Comparison of ENCODE assay signal across 8 cellular contexts in genomic region chr19:39969681-39970423, GRCh38. TPM values are rescaled to one million over a fixed set of nuclear protein-coding genes. Genes with fewer than 3 reads are reported as not detected.
DNase-seq lines count a peak whose midpoint lies in the region; ATAC-seq, FAIRE-seq and TF ChIP-seq lines count a peak whose summit lies in the region.

No MANE protein-coding gene starts in this region.

- H3K4me3 ChIP-seq in H7 (ENCODE audit: insufficient read depth, low read depth, low read length): peak overlapping the region; percentile 86
- peak overlapping the region; percentile 72 for H3K4me3 ChIP-seq in fibroblast of villous mesenchyme (ENCODE audit: low read depth, low read length)
- peak overlapping the region; percentile 80 for H3K4me3 ChIP-seq in skeletal muscle satellite cell (ENCODE audit: low read length)

- peak overlapping the region; percentile 94 for H3K27ac ChIP-seq in VCaP

- FAIRE-seq in RCC 7860 (lab: Jason Lieb, UNC): no peak

- DNase-seq in H7: no peak
- DNase-seq in fibroblast of villous mesenchyme (ENCODE audit: low read depth): peak; percentile 14
- no peak for DNase-seq in RCC 7860 (ENCODE audit: low spot score)
- DNase-seq in SK-N-DZ (ENCODE audit: low spot score): no peak
- DNase-seq in GM13976 (ENCODE audit: low spot score): no peak

- peaks cover 19% of the 10 kb centered on the region for H3K4me1 ChIP-seq in skeletal muscle satellite cell (ENCODE audit: control insufficient read depth, insufficient read depth, low read length)

- in situ Hi-C loops in GM13976 (cut with MboI; ENCODE audit: low sequenced_read_pairs, unreplicated experiment): no loop called here

- peak overlapping the region; percentile 85 for H3K9ac ChIP-seq in skeletal muscle satellite cell (ENCODE audit: low read depth, low read length)

- H3K36me3 ChIP-seq in H7 (replicated peaks; ENCODE audit: control insufficient read depth, insufficient read depth, low read length): peaks cover 23% of the 10 kb centered on the region
- peaks cover 24% of the 10 kb centered on the region for H3K36me3 ChIP-seq in skeletal muscle satellite cell (ENCODE audit: insufficient read depth, low read length)

- H3K4me2 ChIP-seq in skeletal muscle satellite cell (ENCODE audit: low read length): peak overlapping the region; percentile 85

- no peaks in the 10 kb centered on the region for H3K9me3 ChIP-seq in skeletal muscle satellite cell (replicated peaks; ENCODE audit: low read length)

- TF ChIP-seq CTCF in VCaP (conservative IDR thresholded peaks at IDR 0.05) (no peak), fibroblast of villous mesenchyme (IDR thresholded peaks at IDR 0.05; ENCODE audit: insufficient read depth, low read depth, low read length) (no peak), GM13976 (IDR thresholded peaks at IDR 0.05; ENCODE audit: borderline replicate concordance, control extremely low read depth, extremely low read depth, insufficient read depth, missing control alignments) (no peak)

- no peak for ATAC-seq in HG02870 (IDR thresholded peaks at IDR 0.05; ENCODE audit: unreplicated experiment)

- H3K27me3 ChIP-seq in H7 (ENCODE audit: control insufficient read depth, insufficient read depth, low read length): no peaks in the 10 kb centered on the region
- no peaks in the 10 kb centered on the region for H3K27me3 ChIP-seq in skeletal muscle satellite cell (ENCODE audit: control insufficient read depth, insufficient read depth, low read length)

RNA-seq across cellular contexts. Expression of gene PSMC4, which starts 1.1 kb away (rescaled TPM):
- total RNA-seq in H7 (2014; rRNA removed; shearing (Covaris generic)): 153 and 227 TPM in 2 replicates
- total RNA-seq in fibroblast of villous mesenchyme: 106 and 116 TPM in 2 replicates
- total RNA-seq in skeletal muscle satellite cell (2012; rRNA removed): 164 and 220 TPM in 2 replicates
- 221 and 276 TPM in 2 replicates for polyA plus RNA-seq in SK-N-DZ (2014; cell fraction: cytosol; rRNA removed)
- polyA plus RNA-seq in SK-N-DZ (2014; cell fraction: nucleus; rRNA removed): 143 and 167 TPM in 2 replicates

RNA-seq across cellular contexts. Expression of gene ZNF546, which starts 27.0 kb away (rescaled TPM):
- 1.2 and 2.8 TPM in 2 replicates for total RNA-seq in H7 (2014; rRNA removed; shearing (Covaris generic))
- 3.9 and 8.2 TPM in 2 replicates for total RNA-seq in fibroblast of villous mesenchyme
- total RNA-seq in skeletal muscle satellite cell (2012; rRNA removed): 2.0 and 3.0 TPM in 2 replicates
- 2.2 and 4.3 TPM in 2 replicates for polyA plus RNA-seq in SK-N-DZ (2014; cell fraction: cytosol; rRNA removed)
- polyA plus RNA-seq in SK-N-DZ (2014; cell fraction: nucleus; rRNA removed): 2.2 and 2.5 TPM in 2 replicates

RNA-seq across cellular contexts. Expression of gene FCGBP, which starts 35.4 kb away (rescaled TPM):
- 0.10 and 0.22 TPM in 2 replicates for total RNA-seq in H7 (2014; rRNA removed; shearing (Covaris generic))
- total RNA-seq in fibroblast of villous mesenchyme: under 0.01 TPM in 2 replicates
- total RNA-seq in skeletal muscle satellite cell (2012; rRNA removed): under 0.01 and 0.44 TPM in 2 replicates
- 0.25 and 0.26 TPM in 2 replicates for polyA plus RNA-seq in SK-N-DZ (2014; cell fraction: cytosol; rRNA removed)
- 0.41 and 1.6 TPM in 2 replicates for polyA plus RNA-seq in SK-N-DZ (2014; cell fraction: nucleus; rRNA removed)
